Comparison of ENCODE assay signal across 10 cellular contexts in genomic region chr13:97262058-97262457, GRCh38. TPM values are rescaled to one million over a fixed set of nuclear protein-coding genes. Genes with fewer than 3 reads are reported as not detected.
DNase-seq lines count a peak whose midpoint lies in the region; ATAC-seq, FAIRE-seq and TF ChIP-seq lines count a peak whose summit lies in the region.
"Had no signal": no experiment of that assay in that cellular context is flagged by ENCODE, and none has a peak within 500 bp of the region (broad histone marks: within the 10 kb centered on the region; RNA-seq: fewer than 3 reads in every experiment).

No MANE protein-coding gene starts in this region.

- H3K36me3 Mint-ChIP-seq in activated T-helper 17 cell treated with anti-CD3 and anti-CD28 coated beads, Interleukin-2, amount 50 U/mL, for 72 hours (ENCODE audit: low read depth) = peaks cover 17% of the 10 kb centered on the region
- no peaks in the 10 kb centered on the region for H3K36me3 Mint-ChIP-seq in immature natural killer cell
- peaks cover 19% of the 10 kb centered on the region for H3K36me3 Mint-ChIP-seq in stimulated activated naive CD8-positive, alpha-beta T cell treated with anti-CD3 and anti-CD28 coated beads, Interleukin-15, Interleukin-2, amounts not matched to agents 100 ng/mL and 50 ng/mL, for 24 hours (ENCODE audit: low read depth)

- no peaks in the 10 kb centered on the region for H3K36me3 ChIP-seq in tibial nerve

- DNase-seq in activated gamma-delta T cell treated with Interleukin-2 at 50 U/mL for 16 hours = peak; percentile 14
- DNase-seq in activated gamma-delta T cell (lab: John Stamatoyannopoulos, UW) = no peak
- peak; percentile 33 to 39 (median 33) for DNase-seq in immature natural killer cell
- DNase-seq in tibial nerve (ENCODE audit: low spot score in 2 of 2) = no peak
- DNase-seq in RCC 7860 (ENCODE audit: low spot score) = no peak
- no peak for DNase-seq in nucleus accumbens (lab: John Stamatoyannopoulos, UW)
- DNase-seq: NCI-H510A had no signal

- no peak for TF ChIP-seq CTCF in tibial nerve (IDR thresholded peaks at IDR 0.05)

- H3K27ac ChIP-seq in tibial nerve = peak overlapping the region in 2 of 4 donors; percentile 74 to 83
- H3K27ac ChIP-seq: SK-N-MC had no signal

- no peak for TF ChIP-seq EP300 in tibial nerve (IDR thresholded peaks at IDR 0.05)

- peak overlapping the region; percentile 63 for H3K4me3 Mint-ChIP-seq in activated T-helper 17 cell treated with anti-CD3 and anti-CD28 coated beads, Interleukin-2, amount 50 U/mL, for 72 hours
- H3K4me3 Mint-ChIP-seq in immature natural killer cell = peak overlapping the region; percentile 34 to 74 (median 62)
- peak overlapping the region; percentile 60 for H3K4me3 Mint-ChIP-seq in stimulated activated naive CD8-positive, alpha-beta T cell treated with anti-CD3 and anti-CD28 coated beads, Interleukin-15, Interleukin-2, amounts not matched to agents 100 ng/mL and 50 ng/mL, for 24 hours

- peak overlapping the region; percentile 89 for H3K27ac Mint-ChIP-seq in activated T-helper 17 cell treated with anti-CD3 and anti-CD28 coated beads, Interleukin-2, amount 50 U/mL, for 72 hours
- peak overlapping the region; percentile 68 to 94 (median 81) for H3K27ac Mint-ChIP-seq in immature natural killer cell
- peak overlapping the region; percentile 90 for H3K27ac Mint-ChIP-seq in stimulated activated naive CD8-positive, alpha-beta T cell treated with anti-CD3 and anti-CD28 coated beads, Interleukin-15, Interleukin-2, amounts not matched to agents 100 ng/mL and 50 ng/mL, for 24 hours

- FAIRE-seq in RCC 7860 (lab: Jason Lieb, UNC) = no peak

- peaks cover 0 to 92% (median 66%) of the 10 kb centered on the region in 4 donors for H3K4me1 ChIP-seq in tibial nerve

- no peaks in the 10 kb centered on the region for H3K27me3 ChIP-seq in tibial nerve

- no peak overlapping the region for H3K4me3 ChIP-seq in tibial nerve
- H3K4me3 ChIP-seq: SK-N-MC had no signal

- peak; percentile 64 for ATAC-seq in activated T-helper 17 cell treated with anti-CD3 and anti-CD28 coated beads, Interleukin-2, amount 50 U/mL, for 72 hours (replicated peaks)

- no peaks in the 10 kb centered on the region for H3K9me3 ChIP-seq in tibial nerve

- H3K9me3 Mint-ChIP-seq in activated T-helper 17 cell treated with anti-CD3 and anti-CD28 coated beads, Interleukin-2, amount 50 U/mL, for 72 hours = no peaks in the 10 kb centered on the region
- no peaks in the 10 kb centered on the region for H3K9me3 Mint-ChIP-seq in immature natural killer cell
- peaks cover 3% of the 10 kb centered on the region for H3K9me3 Mint-ChIP-seq in stimulated activated naive CD8-positive, alpha-beta T cell treated with anti-CD3 and anti-CD28 coated beads, Interleukin-15, Interleukin-2, amounts not matched to agents 100 ng/mL and 50 ng/mL, for 24 hours

- 71 to 73% methylated on average over 8 of the region's 8 CpGs for WGBS in tibial nerve, 2 donors

- peaks cover 56% of the 10 kb centered on the region for H3K4me1 Mint-ChIP-seq in activated T-helper 17 cell treated with anti-CD3 and anti-CD28 coated beads, Interleukin-2, amount 50 U/mL, for 72 hours
- peaks cover 61 to 76% of the 10 kb centered on the region in 2 donors for H3K4me1 Mint-ChIP-seq in immature natural killer cell
- peaks cover 72% of the 10 kb centered on the region for H3K4me1 Mint-ChIP-seq in stimulated activated naive CD8-positive, alpha-beta T cell treated with anti-CD3 and anti-CD28 coated beads, Interleukin-15, Interleukin-2, amounts not matched to agents 100 ng/mL and 50 ng/mL, for 24 hours (ENCODE audit: low read depth)

- H3K27me3 Mint-ChIP-seq in activated T-helper 17 cell treated with anti-CD3 and anti-CD28 coated beads, Interleukin-2, amount 50 U/mL, for 72 hours = no peaks in the 10 kb centered on the region
- H3K27me3 Mint-ChIP-seq in immature natural killer cell (ENCODE audit: low read depth in 3 of 3) = peaks cover 0 to 2% (median 2%) of the 10 kb centered on the region in 3 donors
- no peaks in the 10 kb centered on the region for H3K27me3 Mint-ChIP-seq in stimulated activated naive CD8-positive, alpha-beta T cell treated with anti-CD3 and anti-CD28 coated beads, Interleukin-15, Interleukin-2, amounts not matched to agents 100 ng/mL and 50 ng/mL, for 24 hours

- no peak for TF ChIP-seq POLR2A in tibial nerve (IDR thresholded peaks at IDR 0.05)

RNA-seq across cellular contexts. Expression of gene MBNL2, which starts 39.9 kb away (rescaled TPM):
- total RNA-seq in activated T-helper 17 cell treated with anti-CD3 and anti-CD28 coated beads, Interleukin-2, amount 50 U/mL, for 72 hours = 10 to 100 TPM; 13.4 to 27.2 TPM
- polyA plus RNA-seq in immature natural killer cell = 10 to 100 TPM; 11.7 to 19.4 (median 18.6) TPM
- total RNA-seq in tibial nerve = 100 to 1,000 TPM in 2 of 4 donors, 10 to 100 TPM in 2; 87.9 to 126 (median 95.5) TPM

Comparison
In these comparisons a context has a peak if more than half of its experiments do, and no peak if none do; other contexts are left out.
1. DNase-seq: peak in activated gamma-delta T cell treated with Interleukin-2 at 50 U/mL for 16 hours (single experiment) and immature natural killer cell (3 of 3); none in activated gamma-delta T cell (single experiment), tibial nerve (0 of 2), RCC 7860 (single experiment) and nucleus accumbens (0 of 56).
2. Peak in every context shown above with its lines, with median percentiles within 50 percentile points of each other: H3K27ac Mint-ChIP-seq and H3K4me3 Mint-ChIP-seq.